ENCODE assay signal across 8 cellular contexts in genomic region chr2:218568190-218569037, GRCh38. TPM values are rescaled to one million over a fixed set of nuclear protein-coding genes. Genes with fewer than 3 reads are reported as not detected.
DNase-seq lines count a peak whose midpoint lies in the region; ATAC-seq, FAIRE-seq and TF ChIP-seq lines count a peak whose summit lies in the region.

Gene CNOT9 (plus strand): TSS chr2:218568839. CDS start chr2:218568955, 116 bp downstream.
Gene USP37 (minus strand): TSS chr2:218568351. CDS start chr2:218558653, 9,698 bp downstream.

- ATAC-seq in GM18498 (IDR thresholded peaks at IDR 0.05; ENCODE audit: unreplicated experiment) (peak; percentile 85), HG02938 (IDR thresholded peaks at IDR 0.05; ENCODE audit: unreplicated experiment) (peak; percentile 72), left ventricle myocardium superior (peak; percentile 96), psoas muscle (peak; percentile 94 to 97 (median 95))

- intact Hi-C loops in left ventricle myocardium superior (cut with micrococcal nuclease), result no loop called here
- intact Hi-C loops in psoas muscle (cut with DNase I), result loop anchor here (2.0 to 10.0 kb wide), 3 partner anchors 161 to 274 kb away; partner anchors contain the start of gene TMBIM1 (in 1 of the 2)

- peaks cover 0 to 18% of the 10 kb centered on the region in 2 donors for H3K36me3 ChIP-seq in psoas muscle (ENCODE audit: insufficient read depth in 1 of 2, low read depth in 1 of 2)

- H3K27ac ChIP-seq in angular gyrus (ENCODE audit: low read depth, low read length) (peak within 1 kb of the TSS; percentile 97), psoas muscle (peak within 1 kb of the TSS; percentile 92)

- H3K27me3 ChIP-seq in psoas muscle (ENCODE audit: insufficient read depth in 3 of 3, low read length in 2 of 3), result no peaks in the 10 kb centered on the region

- peak; percentile 76 for FAIRE-seq in urothelium cell line (lab: Jason Lieb, UNC)

- H3K4me3 ChIP-seq in psoas muscle, result peak within 1 kb of the TSS; percentile 76

- 0% methylated on average over 48 to 77 of the region's 77 CpGs for WGBS in psoas muscle, 3 donors

- DNase-seq in NCI-H187 (lab: John Stamatoyannopoulos, UW) (peak; percentile 90 to 93), T-helper 2 cell (peak; percentile 99 to 100 (median 100)), left ventricle myocardium superior (peak; percentile 100), psoas muscle (peak; percentile 100), urothelium cell line (ENCODE audit: low spot score) (peak; percentile 98)

- H3K4me1 ChIP-seq in psoas muscle, result peaks cover 33% of the 10 kb centered on the region

- H3K9me3 ChIP-seq in psoas muscle, result no peaks in the 10 kb centered on the region

- no peak for TF ChIP-seq CTCF in psoas muscle (IDR thresholded peaks at IDR 0.05)

RNA-seq across cellular contexts. Expression of gene CNOT9, which starts in this region (rescaled TPM):
- total RNA-seq in left ventricle myocardium superior (18.6 TPM), psoas muscle (10 to 100 TPM; 15.9 to 22.9 (median 17.2) TPM)
- polyA plus RNA-seq in psoas muscle, result 10 to 100 TPM; 12.3 to 20.6 (median 20.1) TPM

RNA-seq across cellular contexts. Expression of gene USP37, which starts in this region (rescaled TPM):
- 6.6 TPM for total RNA-seq in left ventricle myocardium superior
- 10 to 100 TPM in 1 of 4 donors, 1 to 10 TPM in 3; 5.9 to 10.0 (median 7.2) TPM for total RNA-seq in psoas muscle
- 1 to 10 TPM; 2.1 to 6.3 (median 3.4) TPM for polyA plus RNA-seq in psoas muscle

Comparison
In these comparisons a context has a peak if more than half of its experiments do, and no peak if none do; other contexts are left out.
1. Peak in every context shown above with its lines: DNase-seq, ATAC-seq, H3K4me3 ChIP-seq and H3K27ac ChIP-seq.